Comparison of ENCODE assay signal across 15 cellular contexts in the genomic region with DNA sequence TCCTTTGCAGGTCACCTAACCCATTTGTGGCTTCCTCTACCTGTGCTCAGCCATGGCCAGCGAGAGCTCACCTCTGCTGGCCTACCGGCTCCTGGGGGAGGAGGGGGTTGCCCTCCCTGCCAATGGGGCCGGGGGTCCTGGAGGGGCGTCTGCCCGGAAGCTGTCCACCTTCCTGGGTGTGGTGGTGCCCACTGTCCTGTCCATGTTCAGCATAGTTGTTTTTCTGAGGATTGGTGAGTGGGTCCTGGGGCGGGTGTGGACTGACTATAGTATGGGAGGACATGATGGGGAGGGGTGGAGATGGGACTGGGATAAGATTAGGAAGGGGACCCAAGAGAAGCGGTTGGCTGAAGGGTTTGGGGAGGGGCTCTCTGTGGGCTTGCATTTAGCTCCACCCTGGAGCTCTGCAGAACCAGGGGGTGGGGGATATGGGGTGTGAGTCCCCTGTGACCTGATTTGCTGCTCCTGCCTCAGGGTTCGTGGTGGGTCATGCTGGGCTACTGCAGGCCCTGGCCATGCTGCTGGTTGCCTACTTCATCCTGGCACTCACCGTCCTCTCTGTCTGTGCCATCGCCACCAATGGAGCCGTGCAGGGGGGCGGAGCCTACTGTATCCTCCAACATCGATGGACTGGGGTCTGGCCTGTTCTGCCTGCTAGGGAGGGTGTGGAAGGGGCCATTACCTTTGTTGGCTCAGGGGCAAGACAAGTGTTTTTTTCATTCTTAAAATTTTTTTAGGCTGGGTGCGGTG. TPM values are rescaled to one million over a fixed set of nuclear protein-coding genes. Genes with fewer than 3 reads are reported as not detected.
A peak's percentile ranks its signal among the peaks of the same experiment; 100 is the strongest.
DNase-seq lines count a peak whose midpoint lies in the region; ATAC-seq and TF ChIP-seq lines count a peak whose summit lies in the region.
"Had no signal": no experiment of that assay in that cellular context is flagged by ENCODE, and none has a peak within 500 bp of the region (broad histone marks: within the 10 kb centered on the region; RNA-seq: fewer than 3 reads in every experiment).

No MANE protein-coding gene starts in this region.

- peaks cover 13% of the 10 kb centered on the region for H3K36me3 Mint-ChIP-seq in activated CD4-positive, alpha-beta T cell treated with anti-CD3 and anti-CD28 coated beads, Interleukin-2, amount 10 ng/mL, durations not matched to agents 7 days and 5 days (ENCODE audit: low read depth)
- peaks cover 14% of the 10 kb centered on the region for H3K36me3 Mint-ChIP-seq in activated T-helper 2 cell treated with anti-CD3 and anti-CD28 coated beads, Interferon-gamma antibody, Interleukin-2, Interleukin-4, amounts not matched to agents 10 μg/mL and 5 μg/mL and 100 μg/mL, durations not matched to agents 14 hours and 24 hours and 36 hours (ENCODE audit: low read depth)
- H3K36me3 Mint-ChIP-seq in neural crest cell (ENCODE audit: low read depth) = no peaks in the 10 kb centered on the region

- TF ChIP-seq CTCF in GM13977 (IDR thresholded peaks at IDR 0.05; ENCODE audit: extremely low read depth, insufficient read depth, missing control alignments) = no peak
- TF ChIP-seq CTCF in neural crest cell (conservative IDR thresholded peaks at IDR 0.05) = no peak

- no peak for ATAC-seq in GM18861 (IDR thresholded peaks at IDR 0.05; ENCODE audit: unreplicated experiment)
- ATAC-seq: HCT116 had no signal

- H3K4me1 Mint-ChIP-seq in activated CD4-positive, alpha-beta T cell treated with anti-CD3 and anti-CD28 coated beads, Interleukin-2, amount 10 ng/mL, durations not matched to agents 7 days and 5 days = peaks cover 22% of the 10 kb centered on the region
- peaks cover 3% of the 10 kb centered on the region for H3K4me1 Mint-ChIP-seq in activated T-helper 2 cell treated with anti-CD3 and anti-CD28 coated beads, Interferon-gamma antibody, Interleukin-2, Interleukin-4, amounts not matched to agents 10 μg/mL and 5 μg/mL and 100 μg/mL, durations not matched to agents 14 hours and 24 hours and 36 hours (ENCODE audit: low read depth)
- peaks cover 4% of the 10 kb centered on the region for H3K4me1 Mint-ChIP-seq in neural crest cell

- CTCF ChIA-PET in activated CD4-positive, alpha-beta T cell treated with anti-CD3 and anti-CD28 coated beads, Interleukin-2, amount 10 ng/mL, durations not matched to agents 7 days and 5 days (lab: Charles Lee) = interaction anchor here (0.7 to 4.4 kb wide), 5 partner anchors 10 to 161 kb away, joined by 3 to 40 read pairs (median 14); a partner anchor contains a TSS

- no peak for DNase-seq in activated CD4-positive, alpha-beta T cell treated with anti-CD3 and anti-CD28 coated beads, Interleukin-2, amount 10 ng/mL, durations not matched to agents 7 days and 5 days
- DNase-seq in activated CD4-positive, alpha-beta T cell treated with anti-CD3 and anti-CD28 coated beads for 4 hours = no peak
- peak; percentile 20 for DNase-seq in GM13977 (ENCODE audit: low spot score)
- no peak for DNase-seq in activated T-helper 2 cell treated with anti-CD3 and anti-CD28 coated beads, Interferon-gamma antibody, Interleukin-2, Interleukin-4, amounts not matched to agents 10 μg/mL and 5 μg/mL and 100 μg/mL, durations not matched to agents 14 hours and 24 hours and 36 hours (ENCODE audit: low spot score)
- no peak for DNase-seq in neural crest cell (ENCODE audit: low read depth, low spot score)
- DNase-seq in SK-N-DZ (ENCODE audit: low spot score) = no peak
- no peak for DNase-seq in NCI-H2107 treated with DMSO at 0.1 percent for 48 hours (lab: John Stamatoyannopoulos, UW; ENCODE audit: unreplicated experiment)
- DNase-seq: activated CD4-positive, CD25-positive, alpha-beta regulatory T cell treated with anti-CD3 and anti-CD28 coated beads, Interleukin-2, amount 50 U/mL, for 72 hours; activated effector memory CD4-positive, alpha-beta T cell treated with anti-CD3 and anti-CD28 coated beads, Interleukin-2, amount 50 U/mL, for 16 hours; DMS153; foreskin fibroblast; NCI-H226; occipital lobe had no signal

- peak overlapping the region; percentile 97 for H3K4me3 Mint-ChIP-seq in activated CD4-positive, alpha-beta T cell treated with anti-CD3 and anti-CD28 coated beads, Interleukin-2, amount 10 ng/mL, durations not matched to agents 7 days and 5 days
- peak overlapping the region; percentile 93 for H3K4me3 Mint-ChIP-seq in activated T-helper 2 cell treated with anti-CD3 and anti-CD28 coated beads, Interferon-gamma antibody, Interleukin-2, Interleukin-4, amounts not matched to agents 10 μg/mL and 5 μg/mL and 100 μg/mL, durations not matched to agents 14 hours and 24 hours and 36 hours (ENCODE audit: low read depth)
- H3K4me3 Mint-ChIP-seq in neural crest cell = peak overlapping the region; percentile 9

- POLR2A ChIA-PET in activated CD4-positive, alpha-beta T cell treated with anti-CD3 and anti-CD28 coated beads, Interleukin-2, amount 10 ng/mL, durations not matched to agents 7 days and 5 days (lab: Charles Lee) = no interaction called here

- peak overlapping the region; percentile 9 for H3K27ac Mint-ChIP-seq in activated CD4-positive, alpha-beta T cell treated with anti-CD3 and anti-CD28 coated beads, Interleukin-2, amount 10 ng/mL, durations not matched to agents 7 days and 5 days
- H3K27ac Mint-ChIP-seq in activated T-helper 2 cell treated with anti-CD3 and anti-CD28 coated beads, Interferon-gamma antibody, Interleukin-2, Interleukin-4, amounts not matched to agents 10 μg/mL and 5 μg/mL and 100 μg/mL, durations not matched to agents 14 hours and 24 hours and 36 hours = no peak overlapping the region
- H3K27ac Mint-ChIP-seq in neural crest cell (ENCODE audit: unreplicated experiment) = no peak overlapping the region

- in situ Hi-C loops in GM13977 (cut with MboI; ENCODE audit: low pct_unique_long_range_greater_than_20kb, low sequenced_read_pairs, unreplicated experiment) = loop anchor here (10.0 kb wide), 1 partner anchor 150 kb away; a partner anchor contains a TSS

- intact Hi-C loops in activated T-helper 2 cell treated with anti-CD3 and anti-CD28 coated beads, Interferon-gamma antibody, Interleukin-2, Interleukin-4, amounts not matched to agents 10 μg/mL and 5 μg/mL and 100 μg/mL, durations not matched to agents 14 hours and 24 hours and 36 hours (cut with micrococcal nuclease) = no loop called here

- H3K9me3 Mint-ChIP-seq in activated CD4-positive, alpha-beta T cell treated with anti-CD3 and anti-CD28 coated beads, Interleukin-2, amount 10 ng/mL, durations not matched to agents 7 days and 5 days = no peaks in the 10 kb centered on the region
- no peaks in the 10 kb centered on the region for H3K9me3 Mint-ChIP-seq in activated T-helper 2 cell treated with anti-CD3 and anti-CD28 coated beads, Interferon-gamma antibody, Interleukin-2, Interleukin-4, amounts not matched to agents 10 μg/mL and 5 μg/mL and 100 μg/mL, durations not matched to agents 14 hours and 24 hours and 36 hours
- H3K9me3 Mint-ChIP-seq in neural crest cell = no peaks in the 10 kb centered on the region

- H3K27me3 Mint-ChIP-seq in activated CD4-positive, alpha-beta T cell treated with anti-CD3 and anti-CD28 coated beads, Interleukin-2, amount 10 ng/mL, durations not matched to agents 7 days and 5 days = no peaks in the 10 kb centered on the region
- no peaks in the 10 kb centered on the region for H3K27me3 Mint-ChIP-seq in activated T-helper 2 cell treated with anti-CD3 and anti-CD28 coated beads, Interferon-gamma antibody, Interleukin-2, Interleukin-4, amounts not matched to agents 10 μg/mL and 5 μg/mL and 100 μg/mL, durations not matched to agents 14 hours and 24 hours and 36 hours (ENCODE audit: low read depth)
- H3K27me3 Mint-ChIP-seq in neural crest cell (ENCODE audit: low read depth) = no peaks in the 10 kb centered on the region

RNA-seq across cellular contexts. Expression of a gene that starts 1.8 kb away (rescaled TPM):
- 10 to 100 TPM; 44.1 to 49.1 TPM for total RNA-seq in activated CD4-positive, alpha-beta T cell treated with anti-CD3 and anti-CD28 coated beads, Interleukin-2, amount 10 ng/mL, durations not matched to agents 7 days and 5 days
- 27.3 and 31.6 TPM in 2 replicates for total RNA-seq in activated T-helper 2 cell treated with anti-CD3 and anti-CD28 coated beads, Interferon-gamma antibody, Interleukin-2, Interleukin-4, amounts not matched to agents 10 μg/mL and 5 μg/mL and 100 μg/mL, durations not matched to agents 14 hours and 24 hours and 36 hours
- 25.2 and 27.7 TPM in 2 replicates for total RNA-seq in neural crest cell
- polyA plus RNA-seq in SK-N-DZ (2014; cell fraction: cytosol; rRNA removed) = 12.9 and 13.8 TPM in 2 replicates
- polyA plus RNA-seq in SK-N-DZ (2014; cell fraction: nucleus; rRNA removed) = 24.2 and 33.9 TPM in 2 replicates

RNA-seq across cellular contexts. Expression of a gene that starts 12.9 kb away (rescaled TPM):
- total RNA-seq in activated CD4-positive, alpha-beta T cell treated with anti-CD3 and anti-CD28 coated beads, Interleukin-2, amount 10 ng/mL, durations not matched to agents 7 days and 5 days = 10 to 100 TPM; 24.8 to 34.2 TPM
- 38.5 and 38.7 TPM in 2 replicates for total RNA-seq in activated T-helper 2 cell treated with anti-CD3 and anti-CD28 coated beads, Interferon-gamma antibody, Interleukin-2, Interleukin-4, amounts not matched to agents 10 μg/mL and 5 μg/mL and 100 μg/mL, durations not matched to agents 14 hours and 24 hours and 36 hours
- total RNA-seq in neural crest cell = 34.8 and 39.7 TPM in 2 replicates
- 0.49 and 2.7 TPM in 2 replicates for polyA plus RNA-seq in SK-N-DZ (2014; cell fraction: cytosol; rRNA removed)
- polyA plus RNA-seq in SK-N-DZ (2014; cell fraction: nucleus; rRNA removed) = 2.1 and 11.7 TPM in 2 replicates

RNA-seq across cellular contexts. Expression of a gene that starts 20.6 kb away (rescaled TPM):
- total RNA-seq in activated CD4-positive, alpha-beta T cell treated with anti-CD3 and anti-CD28 coated beads, Interleukin-2, amount 10 ng/mL, durations not matched to agents 7 days and 5 days = 100 to 1,000 TPM; 262 to 280 TPM
- 280 and 290 TPM in 2 replicates for total RNA-seq in activated T-helper 2 cell treated with anti-CD3 and anti-CD28 coated beads, Interferon-gamma antibody, Interleukin-2, Interleukin-4, amounts not matched to agents 10 μg/mL and 5 μg/mL and 100 μg/mL, durations not matched to agents 14 hours and 24 hours and 36 hours
- total RNA-seq in neural crest cell = 330 and 356 TPM in 2 replicates
- polyA plus RNA-seq in SK-N-DZ (2014; cell fraction: cytosol; rRNA removed) = 90.7 and 111 TPM in 2 replicates
- 447 and 506 TPM in 2 replicates for polyA plus RNA-seq in SK-N-DZ (2014; cell fraction: nucleus; rRNA removed)

RNA-seq across cellular contexts. Expression of a gene that starts 27.0 kb away (rescaled TPM):
- total RNA-seq in activated CD4-positive, alpha-beta T cell treated with anti-CD3 and anti-CD28 coated beads, Interleukin-2, amount 10 ng/mL, durations not matched to agents 7 days and 5 days = 1 to 10 TPM; 1.6 to 2.1 TPM
- 2.1 and 2.4 TPM in 2 replicates for total RNA-seq in activated T-helper 2 cell treated with anti-CD3 and anti-CD28 coated beads, Interferon-gamma antibody, Interleukin-2, Interleukin-4, amounts not matched to agents 10 μg/mL and 5 μg/mL and 100 μg/mL, durations not matched to agents 14 hours and 24 hours and 36 hours
- 80.4 and 84.5 TPM in 2 replicates for total RNA-seq in neural crest cell
- polyA plus RNA-seq in SK-N-DZ (2014; cell fraction: cytosol; rRNA removed) = 1.9 and 3.4 TPM in 2 replicates
- polyA plus RNA-seq in SK-N-DZ (2014; cell fraction: nucleus; rRNA removed) = 1.2 and 1.4 TPM in 2 replicates

RNA-seq across cellular contexts. Expression of a gene that starts 35.2 kb away (rescaled TPM):
- total RNA-seq in activated CD4-positive, alpha-beta T cell treated with anti-CD3 and anti-CD28 coated beads, Interleukin-2, amount 10 ng/mL, durations not matched to agents 7 days and 5 days = 1 to 10 TPM; 2.3 to 3.1 TPM
- total RNA-seq in activated T-helper 2 cell treated with anti-CD3 and anti-CD28 coated beads, Interferon-gamma antibody, Interleukin-2, Interleukin-4, amounts not matched to agents 10 μg/mL and 5 μg/mL and 100 μg/mL, durations not matched to agents 14 hours and 24 hours and 36 hours = 3.8 and 5.0 TPM in 2 replicates
- 4.4 and 4.6 TPM in 2 replicates for total RNA-seq in neural crest cell
- polyA plus RNA-seq in SK-N-DZ (2014; cell fraction: cytosol; rRNA removed) = 1.4 and 2.5 TPM in 2 replicates
- 1.7 and 3.6 TPM in 2 replicates for polyA plus RNA-seq in SK-N-DZ (2014; cell fraction: nucleus; rRNA removed)

Comparison
In these comparisons a context has a peak if more than half of its experiments do, and no peak if none do; other contexts are left out.
1. H3K4me3 Mint-ChIP-seq: peak in every context shown above with its lines; median percentile 97 in activated CD4-positive, alpha-beta T cell treated with anti-CD3 and anti-CD28 coated beads, Interleukin-2, amount 10 ng/mL, durations not matched to agents 7 days and 5 days; 93 in activated T-helper 2 cell treated with anti-CD3 and anti-CD28 coated beads, Interferon-gamma antibody, Interleukin-2, Interleukin-4, amounts not matched to agents 10 μg/mL and 5 μg/mL and 100 μg/mL, durations not matched to agents 14 hours and 24 hours and 36 hours; 9 in neural crest cell.